ENCODE assay signal across 1 cellular context in the genomic region with DNA sequence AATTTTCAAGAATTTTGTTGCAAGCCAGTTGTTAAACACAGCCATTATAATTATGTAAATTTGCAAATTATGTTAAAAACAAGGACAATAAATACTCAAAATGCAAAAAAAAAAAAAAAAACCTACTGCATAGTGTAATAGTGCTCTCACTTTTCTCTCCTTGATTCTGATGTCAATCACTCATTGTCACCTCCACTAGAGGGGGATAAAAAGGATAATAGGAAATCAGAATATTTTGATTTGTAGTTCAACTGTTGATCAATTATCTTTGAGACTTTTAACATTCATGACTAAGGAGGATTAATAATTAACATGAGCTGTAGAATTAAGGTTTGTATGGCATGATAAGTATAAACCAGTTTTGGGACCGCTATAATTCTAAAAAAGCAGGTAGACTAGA.
TF ChIP-seq lines count a peak whose summit lies in the region.

No MANE protein-coding gene starts in this region.

TF ChIP-seq in GM23338, 12 proteins besides CTCF, POLR2A, EP300 and RAD21 (continued from another document):
- TF ChIP-seq, protein P1, sequence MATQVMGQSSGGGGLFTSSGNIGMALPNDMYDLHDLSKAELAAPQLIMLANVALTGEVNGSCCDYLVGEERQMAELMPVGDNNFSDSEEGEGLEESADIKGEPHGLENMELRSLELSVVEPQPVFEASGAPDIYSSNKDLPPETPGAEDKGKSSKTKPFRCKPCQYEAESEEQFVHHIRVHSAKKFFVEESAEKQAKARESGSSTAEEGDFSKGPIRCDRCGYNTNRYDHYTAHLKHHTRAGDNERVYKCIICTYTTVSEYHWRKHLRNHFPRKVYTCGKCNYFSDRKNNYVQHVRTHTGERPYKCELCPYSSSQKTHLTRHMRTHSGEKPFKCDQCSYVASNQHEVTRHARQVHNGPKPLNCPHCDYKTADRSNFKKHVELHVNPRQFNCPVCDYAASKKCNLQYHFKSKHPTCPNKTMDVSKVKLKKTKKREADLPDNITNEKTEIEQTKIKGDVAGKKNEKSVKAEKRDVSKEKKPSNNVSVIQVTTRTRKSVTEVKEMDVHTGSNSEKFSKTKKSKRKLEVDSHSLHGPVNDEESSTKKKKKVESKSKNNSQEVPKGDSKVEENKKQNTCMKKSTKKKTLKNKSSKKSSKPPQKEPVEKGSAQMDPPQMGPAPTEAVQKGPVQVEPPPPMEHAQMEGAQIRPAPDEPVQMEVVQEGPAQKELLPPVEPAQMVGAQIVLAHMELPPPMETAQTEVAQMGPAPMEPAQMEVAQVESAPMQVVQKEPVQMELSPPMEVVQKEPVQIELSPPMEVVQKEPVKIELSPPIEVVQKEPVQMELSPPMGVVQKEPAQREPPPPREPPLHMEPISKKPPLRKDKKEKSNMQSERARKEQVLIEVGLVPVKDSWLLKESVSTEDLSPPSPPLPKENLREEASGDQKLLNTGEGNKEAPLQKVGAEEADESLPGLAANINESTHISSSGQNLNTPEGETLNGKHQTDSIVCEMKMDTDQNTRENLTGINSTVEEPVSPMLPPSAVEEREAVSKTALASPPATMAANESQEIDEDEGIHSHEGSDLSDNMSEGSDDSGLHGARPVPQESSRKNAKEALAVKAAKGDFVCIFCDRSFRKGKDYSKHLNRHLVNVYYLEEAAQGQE (IDR thresholded peaks at IDR 0.05; ENCODE audit: unreplicated experiment), result no peak
- no peak for TF ChIP-seq JUNB (IDR thresholded peaks at IDR 0.05; ENCODE audit: unreplicated experiment)
- TF ChIP-seq ZNF114 (CRISPR knock-in tag; IDR thresholded peaks at IDR 0.05), result no peak
TF ChIP-seq in GM23338: peak in this region for 0.
